ENCODE assay signal across 24 cellular contexts in genomic region chr22:25557218-25557617, GRCh38. TPM values are rescaled to one million over a fixed set of nuclear protein-coding genes. Genes with fewer than 3 reads are reported as not detected.
DNase-seq lines count a peak whose midpoint lies in the region; ATAC-seq and TF ChIP-seq lines count a peak whose summit lies in the region.
"Had no signal": no experiment of that assay in that cellular context is flagged by ENCODE, and none has a peak within 500 bp of the region (broad histone marks: within the 10 kb centered on the region; RNA-seq: fewer than 3 reads in every experiment).

No MANE protein-coding gene starts in this region.

- H3K36me3 ChIP-seq in HEK293 (ENCODE audit: control insufficient read depth in 2 of 2, insufficient read depth in 1 of 2, low read length in 2 of 2) = no peaks in the 10 kb centered on the region
- H3K36me3 ChIP-seq: BE2C, BLaER1 had no signal

- H3K9me3 Mint-ChIP-seq in dendritic cell treated with granulocyte-macrophage colony-stimulating factor and Interleukin-4, amounts not matched to agents 40 ng/mL and 50 ng/mL, for 4 days = no peaks in the 10 kb centered on the region
- no peaks in the 10 kb centered on the region for H3K9me3 Mint-ChIP-seq in stimulated activated memory B cell treated with anti-CD40 and anti-IgM and Interleukin-4, amounts not matched to agents 10 μg/mL and 1 μg/mL and 100 μg/mL, for 72 hours
- no peaks in the 10 kb centered on the region for H3K9me3 Mint-ChIP-seq in naive thymus-derived CD8-positive, alpha-beta T cell
- H3K9me3 Mint-ChIP-seq: CD14-positive monocyte; CD4-positive, alpha-beta memory T cell; CD8-positive, alpha-beta memory T cell had no signal

- intact Hi-C loops in dendritic cell treated with granulocyte-macrophage colony-stimulating factor and Interleukin-4, amounts not matched to agents 40 ng/mL and 50 ng/mL, for 4 days (cut with micrococcal nuclease) = no loop called here

- no peak for DNase-seq in naive thymus-derived CD8-positive, alpha-beta T cell
- no peak for DNase-seq in activated T-cell treated with anti-CD3 and anti-CD28 coated beads, Interleukin-2, amount 50 U/mL, for 1 hour
- DNase-seq in GOT3 (lab: John Stamatoyannopoulos, UW) = no peak
- DNase-seq: 8988T; ACHN; BE2C; C1 segment of cervical spinal cord; CD4-positive, alpha-beta memory T cell; CD4-positive, CD25-positive, alpha-beta regulatory T cell; CD8-positive, alpha-beta memory T cell; COR-L47; DMS 273 treated with DMSO at 0.1 percent for 48 hours; DMS153; DMS53; DMS79; DND-41; EL; GDM1 had no signal

- no peak for TF ChIP-seq CTCF in HEK293 (tag by site-specific recombination; IDR thresholded peaks at IDR 0.05)

- no peak for ATAC-seq in stimulated activated memory B cell treated with anti-CD40 and anti-IgM and Interleukin-4, amounts not matched to agents 10 μg/mL and 1 μg/mL and 100 μg/mL, for 72 hours
- no peak for ATAC-seq in naive thymus-derived CD8-positive, alpha-beta T cell
- ATAC-seq: GM12878 had no signal

- peaks cover 22% of the 10 kb centered on the region for H3K4me1 Mint-ChIP-seq in dendritic cell treated with granulocyte-macrophage colony-stimulating factor and Interleukin-4, amounts not matched to agents 40 ng/mL and 50 ng/mL, for 4 days (ENCODE audit: low read depth)
- peaks cover 71% of the 10 kb centered on the region for H3K4me1 Mint-ChIP-seq in stimulated activated memory B cell treated with anti-CD40 and anti-IgM and Interleukin-4, amounts not matched to agents 10 μg/mL and 1 μg/mL and 100 μg/mL, for 72 hours
- peaks cover 0 to 10% (median 5%) of the 10 kb centered on the region in 4 donors for H3K4me1 Mint-ChIP-seq in naive thymus-derived CD8-positive, alpha-beta T cell
- H3K4me1 Mint-ChIP-seq: CD4-positive, alpha-beta memory T cell had no signal

- CTCF ChIA-PET in HEK293 (lab: Yijun Ruan, JAX) = no interaction called here

- no peaks in the 10 kb centered on the region for H3K27me3 Mint-ChIP-seq in dendritic cell treated with granulocyte-macrophage colony-stimulating factor and Interleukin-4, amounts not matched to agents 40 ng/mL and 50 ng/mL, for 4 days
- no peaks in the 10 kb centered on the region for H3K27me3 Mint-ChIP-seq in stimulated activated memory B cell treated with anti-CD40 and anti-IgM and Interleukin-4, amounts not matched to agents 10 μg/mL and 1 μg/mL and 100 μg/mL, for 72 hours
- H3K27me3 Mint-ChIP-seq in naive thymus-derived CD8-positive, alpha-beta T cell = no peaks in the 10 kb centered on the region

- H3K4me3 ChIP-seq in HEK293 (ENCODE audit: low read depth, low read length) = no peak overlapping the region
- H3K4me3 ChIP-seq: BLaER1, GM12878 had no signal

- no peaks in the 10 kb centered on the region for H3K36me3 Mint-ChIP-seq in dendritic cell treated with granulocyte-macrophage colony-stimulating factor and Interleukin-4, amounts not matched to agents 40 ng/mL and 50 ng/mL, for 4 days (ENCODE audit: low read depth)
- H3K36me3 Mint-ChIP-seq in stimulated activated memory B cell treated with anti-CD40 and anti-IgM and Interleukin-4, amounts not matched to agents 10 μg/mL and 1 μg/mL and 100 μg/mL, for 72 hours = no peaks in the 10 kb centered on the region
- no peaks in the 10 kb centered on the region for H3K36me3 Mint-ChIP-seq in naive thymus-derived CD8-positive, alpha-beta T cell
- H3K36me3 Mint-ChIP-seq: CD14-positive monocyte; CD4-positive, alpha-beta memory T cell; CD4-positive, CD25-positive, alpha-beta regulatory T cell; CD8-positive, alpha-beta memory T cell had no signal

- no peak overlapping the region for H3K27ac ChIP-seq in HEK293 (ENCODE audit: extremely low read depth, low read depth, low read length)
- H3K27ac ChIP-seq: BLaER1 had no signal

- peak overlapping the region; percentile 2 for H3K27ac Mint-ChIP-seq in dendritic cell treated with granulocyte-macrophage colony-stimulating factor and Interleukin-4, amounts not matched to agents 40 ng/mL and 50 ng/mL, for 4 days
- H3K27ac Mint-ChIP-seq in stimulated activated memory B cell treated with anti-CD40 and anti-IgM and Interleukin-4, amounts not matched to agents 10 μg/mL and 1 μg/mL and 100 μg/mL, for 72 hours = peak overlapping the region; percentile 89
- H3K27ac Mint-ChIP-seq in naive thymus-derived CD8-positive, alpha-beta T cell = peak overlapping the region in 1 of 10 donors; percentile 65
- H3K27ac Mint-ChIP-seq: CD14-positive monocyte; CD4-positive, alpha-beta memory T cell; CD8-positive, alpha-beta memory T cell had no signal

- H3K4me3 Mint-ChIP-seq in dendritic cell treated with granulocyte-macrophage colony-stimulating factor and Interleukin-4, amounts not matched to agents 40 ng/mL and 50 ng/mL, for 4 days = no peak overlapping the region
- H3K4me3 Mint-ChIP-seq in stimulated activated memory B cell treated with anti-CD40 and anti-IgM and Interleukin-4, amounts not matched to agents 10 μg/mL and 1 μg/mL and 100 μg/mL, for 72 hours = no peak overlapping the region
- no peak overlapping the region for H3K4me3 Mint-ChIP-seq in naive thymus-derived CD8-positive, alpha-beta T cell
- H3K4me3 Mint-ChIP-seq: CD14-positive monocyte; CD4-positive, alpha-beta memory T cell; CD4-positive, CD25-positive, alpha-beta regulatory T cell; CD8-positive, alpha-beta memory T cell had no signal

- POLR2A ChIA-PET in HEK293 (lab: Yijun Ruan, JAX) = no interaction called here
- POLR2A ChIA-PET in naive thymus-derived CD8-positive, alpha-beta T cell (lab: Charles Lee) = no interaction called here

- no peaks in the 10 kb centered on the region for H3K4me1 ChIP-seq in HEK293 (ENCODE audit: control insufficient read depth, insufficient read depth, low read length)

- H3K9me3 ChIP-seq in HEK293 (ENCODE audit: control insufficient read depth, insufficient read depth, low read depth, low read length) = no peaks in the 10 kb centered on the region
- H3K9me3 ChIP-seq: BE2C, BLaER1 had no signal

TF ChIP-seq in HEK293, 187 proteins besides CTCF, POLR2A, EP300 and RAD21:
- TF ChIP-seq YY1 (tag by site-specific recombination; IDR thresholded peaks at IDR 0.05) = no peak
- TF ChIP-seq ZNF449 (tag by site-specific recombination; IDR thresholded peaks at IDR 0.05) = peak; percentile 92

RNA-seq across cellular contexts. Expression of gene GRK3, which starts 7.3 kb away (rescaled TPM):
- 1 to 10 TPM; 8.5 to 8.8 TPM for total RNA-seq in naive thymus-derived CD8-positive, alpha-beta T cell
- polyA plus RNA-seq in naive thymus-derived CD8-positive, alpha-beta T cell = under 1 TPM; 0.19 to 0.77 (median 0.29) TPM
